Comparison of ENCODE assay signal across 8 cellular contexts in the genomic region with DNA sequence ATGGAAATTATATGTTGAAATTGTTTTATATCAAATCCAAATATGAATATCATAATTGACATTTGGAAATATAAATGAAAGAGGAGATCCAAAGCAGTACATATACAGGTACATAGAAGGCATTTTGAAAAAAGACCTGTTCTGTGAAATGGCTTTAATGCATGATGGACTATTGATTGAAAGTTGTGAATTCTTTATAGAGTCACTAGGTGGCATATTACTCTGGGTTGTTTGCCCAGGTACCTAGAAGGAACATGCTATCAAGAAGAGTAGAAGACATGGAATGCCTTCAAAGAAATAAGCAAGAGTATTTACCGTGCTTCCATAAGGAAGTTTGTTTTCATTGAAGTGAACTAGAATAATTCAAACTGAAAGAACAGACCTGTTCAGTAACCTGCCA.
A peak's percentile ranks its signal among the peaks of the same experiment; 100 is the strongest.
DNase-seq lines count a peak whose midpoint lies in the region; ATAC-seq and TF ChIP-seq lines count a peak whose summit lies in the region.

No MANE protein-coding gene starts in this region.

- H3K27me3 ChIP-seq in left ventricle myocardium inferior (ENCODE audit: low read depth) (no peaks in the 10 kb centered on the region), esophagus muscularis mucosa (no peaks in the 10 kb centered on the region), right cardiac atrium (ENCODE audit: control insufficient read depth, insufficient read depth) (no peaks in the 10 kb centered on the region)

- H3K4me1 ChIP-seq in left ventricle myocardium inferior (no peaks in the 10 kb centered on the region), esophagus muscularis mucosa (no peaks in the 10 kb centered on the region), right cardiac atrium (ENCODE audit: control insufficient read depth, insufficient read depth, low read length) (no peaks in the 10 kb centered on the region)

- intact Hi-C loops in left ventricle myocardium inferior (cut with micrococcal nuclease) = no loop called here
- intact Hi-C loops in left cardiac atrium (cut with DNase I) = loop anchor here in 1 of 2 donors (10.0 kb wide), 1 partner anchor 85 kb away; no protein-coding TSS in a partner anchor
- intact Hi-C loops in esophagus muscularis mucosa (cut with DNase I) = loop anchor here (10.0 kb wide), 1 partner anchor 95 kb away; no protein-coding TSS in a partner anchor
- intact Hi-C loops in right cardiac atrium (cut with DNase I) = no loop called here

- H3K9me3 ChIP-seq in left ventricle myocardium inferior (replicated peaks) (no peaks in the 10 kb centered on the region), esophagus muscularis mucosa (no peaks in the 10 kb centered on the region), right cardiac atrium (ENCODE audit: control insufficient read depth, low read length) (no peaks in the 10 kb centered on the region)

- WGBS in esophagus muscularis mucosa = 77% methylated on average over 1 of the region's 1 CpG
- WGBS in right cardiac atrium = 52% methylated on average over 1 of the region's 1 CpG

- no peak for TF ChIP-seq EP300 in esophagus muscularis mucosa (IDR thresholded peaks at IDR 0.05)

- no peaks in the 10 kb centered on the region for H3K36me3 ChIP-seq in left ventricle myocardium inferior
- H3K36me3 ChIP-seq in esophagus muscularis mucosa = no peaks in the 10 kb centered on the region

- ATAC-seq in left cardiac atrium (no peak), right cardiac atrium (no peak)

- DNase-seq in left ventricle myocardium inferior = no peak
- DNase-seq in left cardiac atrium = no peak
- peak; percentile 6 for DNase-seq in NCI-H2227 (lab: John Stamatoyannopoulos, UW; ENCODE audit: unreplicated experiment)
- no peak for DNase-seq in esophagus muscularis mucosa (ENCODE audit: extremely low spot score)
- DNase-seq in ecto neural progenitor cell (ENCODE audit: low spot score) = no peak
- no peak for DNase-seq in mesenteric fat pad (ENCODE audit: low spot score)
- DNase-seq in AG08395 (ENCODE audit: low spot score) = no peak
- no peak for DNase-seq in right cardiac atrium

- TF ChIP-seq CTCF in left ventricle myocardium inferior (IDR thresholded peaks at IDR 0.05; ENCODE audit: borderline replicate concordance) (peak; percentile 51), esophagus muscularis mucosa (IDR thresholded peaks at IDR 0.05) (peak in 2 of 3 experiments; percentile 9 to 17)

- no peak for TF ChIP-seq POLR2A in esophagus muscularis mucosa (IDR thresholded peaks at IDR 0.05; ENCODE audit: low read depth)

- H3K27ac ChIP-seq in left ventricle myocardium inferior (replicated peaks) = no peak overlapping the region
- no peak overlapping the region for H3K27ac ChIP-seq in esophagus muscularis mucosa (replicated peaks in 1 of 4)
- H3K27ac ChIP-seq in right cardiac atrium (ENCODE audit: low read length) = no peak overlapping the region

- H3K4me3 ChIP-seq in left ventricle myocardium inferior = no peak overlapping the region
- H3K4me3 ChIP-seq in esophagus muscularis mucosa = no peak overlapping the region
- H3K4me3 ChIP-seq in right cardiac atrium (ENCODE audit: low read length) = no peak overlapping the region
